1 cellular context compared by ENCODE assay signal in genomic region chr11:34805937-34806336, GRCh38.
TF ChIP-seq lines count a peak whose summit lies in the region.

No MANE protein-coding gene starts in this region.

TF ChIP-seq in K562, 482 proteins besides CTCF, POLR2A, EP300 and RAD21 (continues in another document):
- TF ChIP-seq ZNF592 (IDR thresholded peaks at IDR 0.05): peak; percentile 89
- TF ChIP-seq POLR2B (IDR thresholded peaks at IDR 0.05; ENCODE audit: low read depth, partially characterized antibody): no peak
- no peak for TF ChIP-seq ELK1 (CRISPR knock-in tag; IDR thresholded peaks at IDR 0.05)
- TF ChIP-seq SMAD4 (CRISPR knock-in tag; conservative IDR thresholded peaks at IDR 0.05): 0 out of 2 replicates have a peak, but pooled peaks have one; percentile 49
- TF ChIP-seq RNF2 (IDR thresholded peaks at IDR 0.05): peak; percentile 61; the same call in 1 of the 2 replicates
- no peak for TF ChIP-seq BCLAF1 (IDR thresholded peaks at IDR 0.05; ENCODE audit: borderline replicate concordance in 1 of 2, control insufficient read depth in 1 of 2, low read depth in 2 of 2, low read length in 1 of 2)
- TF ChIP-seq ZNF175 (CRISPR knock-in tag; IDR thresholded peaks at IDR 0.05; ENCODE audit: low read depth): peak; percentile 89
- no peak for TF ChIP-seq MECOM (CRISPR knock-in tag; IDR thresholded peaks at IDR 0.05)
- TF ChIP-seq ZNF280A (IDR thresholded peaks at IDR 0.05; ENCODE audit: low read depth, partially characterized antibody): no peak
- TF ChIP-seq MTA2 (IDR thresholded peaks at IDR 0.05; ENCODE audit: low read depth): no peak
- peak; percentile 81 for TF ChIP-seq CBFA2T3 (IDR thresholded peaks at IDR 0.05)
- TF ChIP-seq HDAC6 (IDR thresholded peaks at IDR 0.05; ENCODE audit: low read depth, low read length): no peak
- no peak for TF ChIP-seq ILF3 (IDR thresholded peaks at IDR 0.05; ENCODE audit: borderline replicate concordance)
- TF ChIP-seq DMBX1 (CRISPR knock-in tag; IDR thresholded peaks at IDR 0.05; ENCODE audit: borderline replicate concordance): peak; percentile 85
- TF ChIP-seq RFX7 (CRISPR knock-in tag; IDR thresholded peaks at IDR 0.05): no peak
- TF ChIP-seq GABPB1 (CRISPR knock-in tag; IDR thresholded peaks at IDR 0.05): no peak
- TF ChIP-seq U2AF1 (optimal IDR thresholded peaks at IDR 0.05; ENCODE audit: low read depth, low read length): no peak
- no peak for TF ChIP-seq EGR1 (conservative IDR thresholded peaks at IDR 0.05)
- TF ChIP-seq ETV6 (IDR thresholded peaks at IDR 0.05; ENCODE audit: borderline replicate concordance in 1 of 2, low read depth in 2 of 2, low read length in 1 of 2): 0 out of 4 replicates have a peak, but pooled peaks of 1 of the 2 experiments have one; percentile 18
- TF ChIP-seq ETV6 (CRISPR knock-in tag; IDR thresholded peaks at IDR 0.05; ENCODE audit: borderline replicate concordance): no peak
- TF ChIP-seq MGA (IDR thresholded peaks at IDR 0.05): peak; percentile 71
- no peak for TF ChIP-seq ZNF316 (IDR thresholded peaks at IDR 0.05)
- TF ChIP-seq SRSF1 (IDR thresholded peaks at IDR 0.05; ENCODE audit: low read depth, low read length): no peak
- no peak for TF ChIP-seq SMC3 (conservative IDR thresholded peaks at IDR 0.05; ENCODE audit: insufficient read depth, low read depth, low read length)
- no peak for TF ChIP-seq PATZ1 (CRISPR knock-in tag; IDR thresholded peaks at IDR 0.05; ENCODE audit: borderline replicate concordance)
- TF ChIP-seq PHB2 (IDR thresholded peaks at IDR 0.05; ENCODE audit: low read depth): no peak
- no peak for TF ChIP-seq NONO (IDR thresholded peaks at IDR 0.05; ENCODE audit: low read depth in 2 of 2, low read length in 1 of 2)
- 0 out of 2 replicates have a peak, but pooled peaks have one; percentile 30 for TF ChIP-seq CHAMP1 (IDR thresholded peaks at IDR 0.05)
- TF ChIP-seq BMI1 (IDR thresholded peaks at IDR 0.05; ENCODE audit: low read length): no peak
